17 cellular contexts compared by ENCODE assay signal in the genomic region with DNA sequence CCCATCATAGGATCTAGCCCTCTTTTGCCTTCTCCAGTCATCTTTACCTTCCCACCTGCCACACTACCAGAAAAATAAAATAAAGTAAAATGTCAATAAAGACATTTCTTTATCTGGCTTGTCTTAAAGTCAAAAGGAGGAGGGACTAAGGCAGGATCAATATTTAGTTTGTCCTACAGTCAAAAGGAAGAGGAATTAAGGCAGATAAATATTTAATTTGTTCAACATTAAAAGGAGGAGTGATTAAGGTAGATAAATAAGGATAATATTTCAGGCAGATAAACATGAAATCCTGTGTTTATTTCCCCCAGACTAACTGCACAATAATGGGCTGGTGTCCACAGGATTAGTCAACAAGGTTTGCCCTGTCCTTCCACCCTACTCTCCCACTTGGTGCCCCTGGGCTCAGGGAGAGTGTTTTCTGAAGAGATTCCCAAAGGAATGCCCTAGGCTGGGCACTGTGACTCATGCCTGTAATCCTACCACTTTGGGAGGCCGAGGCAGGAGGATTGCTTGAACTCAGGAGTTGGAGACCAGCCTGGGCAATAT. TPM values are rescaled to one million over a fixed set of nuclear protein-coding genes. Genes with fewer than 3 reads are reported as not detected.
DNase-seq lines count a peak whose midpoint lies in the region; ATAC-seq, FAIRE-seq and TF ChIP-seq lines count a peak whose summit lies in the region.
"Had no signal": no experiment of that assay in that cellular context is flagged by ENCODE, and none has a peak within 500 bp of the region (broad histone marks: within the 10 kb centered on the region; RNA-seq: fewer than 3 reads in every experiment).

No MANE protein-coding gene starts in this region.

- no peak overlapping the region for H2AFZ ChIP-seq in HepG2 (ENCODE audit: low read length)

- no peak for TF ChIP-seq CTCF in VCaP (conservative IDR thresholded peaks at IDR 0.05)
- no peak for TF ChIP-seq CTCF in HepG2 (CRISPR knock-in tag; IDR thresholded peaks at IDR 0.05)
- no peak for TF ChIP-seq CTCF in left ventricle myocardium inferior (IDR thresholded peaks at IDR 0.05; ENCODE audit: borderline replicate concordance)
- no peak for TF ChIP-seq CTCF in dorsolateral prefrontal cortex (IDR thresholded peaks at IDR 0.05 in 54 of 56, conservative IDR thresholded peaks at IDR 0.05 in 2 of 56; ENCODE audit: low read depth in 1 of 56, partially characterized antibody in 56 of 56)

- POLR2A ChIA-PET in HepG2 (lab: Yijun Ruan, JAX): no interaction called here

- no peak overlapping the region for H3K4me3 ChIP-seq in HepG2 (replicated peaks in 1 of 3; ENCODE audit: insufficient read depth in 1 of 3, low read depth in 2 of 3, low read length in 3 of 3)
- no peak overlapping the region for H3K4me3 ChIP-seq in left ventricle myocardium inferior
- no peak overlapping the region for H3K4me3 ChIP-seq in dorsolateral prefrontal cortex
- H3K4me3 ChIP-seq: GM12878, HAP-1 had no signal

- H4K20me1 ChIP-seq in HepG2 (ENCODE audit: insufficient read depth, low read length): no peaks in the 10 kb centered on the region

- no peak for ATAC-seq in HepG2
- ATAC-seq: GM12878 had no signal

- no peak for TF ChIP-seq EP300 in HepG2 (IDR thresholded peaks at IDR 0.05; ENCODE audit: low read depth in 2 of 2, low read length in 2 of 2)
- TF ChIP-seq EP300 in HepG2 (CRISPR knock-in tag; IDR thresholded peaks at IDR 0.05; ENCODE audit: borderline replicate concordance): no peak

- H3K36me3 ChIP-seq in HepG2 (replicated peaks in 1 of 2; ENCODE audit: control insufficient read depth in 1 of 2, insufficient read depth in 2 of 2, low read length in 2 of 2) (no peaks in the 10 kb centered on the region), left ventricle myocardium inferior (no peaks in the 10 kb centered on the region)
- H3K36me3 ChIP-seq: HAP-1 had no signal

- no peak for FAIRE-seq in HepG2 (lab: Jason Lieb, UNC)
- FAIRE-seq: GM12878, GM18507, H1, HTR-8/SVneo had no signal

- 33% methylated on average over 1 of the region's 1 CpG for WGBS in HepG2 (ENCODE audit: low lambda C conversion rate)

- peak; percentile 34 for DNase-seq in DMS53 treated with DMSO at 0.1 percent for 48 hours (lab: John Stamatoyannopoulos, UW; ENCODE audit: unreplicated experiment)
- DNase-seq in HepG2 (ENCODE audit: low spot score): no peak
- DNase-seq in glomerular visceral epithelial cell (ENCODE audit: extremely low spot score): no peak
- DNase-seq in left ventricle myocardium inferior: no peak
- DNase-seq in T1000 (lab: John Stamatoyannopoulos, UW): no peak
- no peak for DNase-seq in dorsolateral prefrontal cortex
- DNase-seq: Caco-2; CD8-positive, alpha-beta memory T cell had no signal

- no peak overlapping the region for H3K9ac ChIP-seq in HepG2 (ENCODE audit: insufficient read depth, low read depth, low read length)

- in situ Hi-C loops in HepG2 (cut with HindIII; ENCODE audit: extremely low pct_ligation_motif_present, low pct_unique_long_range_greater_than_20kb): no loop called here

- peaks cover 74% of the 10 kb centered on the region for H3K4me1 ChIP-seq in HepG2 (ENCODE audit: insufficient read depth, low read length)
- no peaks in the 10 kb centered on the region for H3K4me1 ChIP-seq in left ventricle myocardium inferior
- H3K4me1 ChIP-seq: Caco-2, HAP-1 had no signal

- H3K4me2 ChIP-seq in HepG2 (ENCODE audit: low read depth, low read length): no peak overlapping the region

- CTCF ChIA-PET in HepG2 (lab: Yijun Ruan, JAX; ENCODE audit: low intra/inter-chr PET ratio, low total read pairs): no interaction called here

- H3K27me3 ChIP-seq in HepG2 (ENCODE audit: control insufficient read depth in 1 of 2, insufficient read depth in 2 of 2, low read length in 2 of 2) (no peaks in the 10 kb centered on the region), left ventricle myocardium inferior (ENCODE audit: low read depth) (peaks cover 7% of the 10 kb centered on the region), dorsolateral prefrontal cortex (peaks cover 0 to 4% (median 0%) of the 10 kb centered on the region in 45 donors)

- no TSS peak for BruUV-seq in HepG2 (replicated peaks; lab: Mats Ljungman, UMichigan)

- TF ChIP-seq POLR2A in HepG2 (IDR thresholded peaks at IDR 0.05; ENCODE audit: insufficient read depth in 1 of 2, low read depth in 2 of 2, low read length in 2 of 2): no peak

- peak overlapping the region; percentile 71 for H3K27ac ChIP-seq in VCaP
- no peak overlapping the region for H3K27ac ChIP-seq in HepG2 (ENCODE audit: extremely low read length, insufficient read depth, low read length)
- H3K27ac ChIP-seq in left ventricle myocardium inferior (replicated peaks): no peak overlapping the region
- H3K27ac ChIP-seq in dorsolateral prefrontal cortex: no peak overlapping the region

- intact Hi-C loops in HepG2 (cut with micrococcal nuclease; ENCODE audit: unreplicated experiment): no loop called here
- intact Hi-C loops in left ventricle myocardium inferior (cut with micrococcal nuclease): no loop called here
- intact Hi-C loops in dorsolateral prefrontal cortex (cut with DNase I): no loop called here

- no peak for TF ChIP-seq RAD21 in HepG2 (CRISPR knock-in tag; IDR thresholded peaks at IDR 0.05)

- no peaks in the 10 kb centered on the region for H3K79me2 ChIP-seq in HepG2 (ENCODE audit: insufficient read depth, low read length)

- no peaks in the 10 kb centered on the region for H3K9me3 ChIP-seq in HepG2 (ENCODE audit: low read length)
- no peaks in the 10 kb centered on the region for H3K9me3 ChIP-seq in left ventricle myocardium inferior (replicated peaks)
- H3K9me3 ChIP-seq: Caco-2, HAP-1 had no signal

TF ChIP-seq in HepG2, 621 proteins besides CTCF, POLR2A, EP300 and RAD21 (continues in another document):
- TF ChIP-seq FOXA1 (IDR thresholded peaks at IDR 0.05) (no peak), FOXA1 (CRISPR knock-in tag; IDR thresholded peaks at IDR 0.05) (0 out of 2 replicates have a peak, but pooled peaks have one; percentile 28), ZNF484 (CRISPR knock-in tag; IDR thresholded peaks at IDR 0.05; ENCODE audit: borderline replicate concordance, low read depth) (no peak), NCOA2 (CRISPR knock-in tag; IDR thresholded peaks at IDR 0.05) (0 out of 2 replicates have a peak, but pooled peaks have one; percentile 22), BORCS8-MEF2B (CRISPR knock-in tag; IDR thresholded peaks at IDR 0.05) (no peak), SOX13 (IDR thresholded peaks at IDR 0.05) (no peak), SOX13 (CRISPR knock-in tag; conservative IDR thresholded peaks at IDR 0.05 in 1 of 2, IDR thresholded peaks at IDR 0.05 in 1 of 2) (peak in 1 of 2 experiments; percentile 56; a peak in 1 of 4 replicates), ZNF891 (CRISPR knock-in tag; IDR thresholded peaks at IDR 0.05) (no peak)

RNA-seq across cellular contexts. Expression of gene MSMB, which starts 18.3 kb away (rescaled TPM):
- total RNA-seq in HepG2 (2016; rRNA removed; fragmentation: Illumina TruSeq; extraction: Trizol): not detected in 2 replicates
- total RNA-seq in HepG2 (2016; cell fraction: cytosol; rRNA removed; fragmentation: Illumina TruSeq; extraction: Trizol; ENCODE audit: low read depth): not detected in 2 replicates
- not detected in 2 replicates for total RNA-seq in HepG2 (2016; cell fraction: insoluble cytoplasmic fraction; rRNA removed; fragmentation: Illumina TruSeq; extraction: Trizol)
- total RNA-seq in HepG2 (2016; cell fraction: membrane; rRNA removed; fragmentation: Illumina TruSeq; extraction: Trizol): not detected in 2 replicates
- not detected in 2 replicates for total RNA-seq in HepG2 (2016; cell fraction: nucleus; rRNA removed; fragmentation: Illumina TruSeq; extraction: Trizol)
- 0.84 and 1.3 TPM in 2 replicates for polyA plus RNA-seq in HepG2 (2011; rRNA removed)
- polyA plus RNA-seq in HepG2 (2011; cell fraction: cytosol; rRNA removed): not detected in 2 replicates
- polyA plus RNA-seq in HepG2 (2011; cell fraction: nucleus; rRNA removed): not detected in 2 replicates
- 4.1 and 8.1 TPM in 2 replicates for polyA plus RNA-seq in HepG2 (2012)
- polyA plus RNA-seq in HepG2 (2016; cell fraction: cytosol; fragmentation: Illumina TruSeq; extraction: Trizol; ENCODE audit: low read depth): not detected in 2 replicates
- not detected in 2 replicates for polyA plus RNA-seq in HepG2 (2016; cell fraction: insoluble cytoplasmic fraction; fragmentation: Illumina TruSeq; extraction: Trizol; ENCODE audit: low read depth)
- polyA plus RNA-seq in HepG2 (2016; cell fraction: membrane; fragmentation: Illumina TruSeq; extraction: Trizol; ENCODE audit: low read depth): not detected in 2 replicates
- polyA plus RNA-seq in HepG2 (2016; cell fraction: nucleus; fragmentation: Illumina TruSeq; extraction: Trizol; ENCODE audit: insufficient read depth, low read depth): not detected in 2 replicates
- not detected in 2 replicates for polyA minus RNA-seq in HepG2 (2011; rRNA and poly(A)+ RNA removed; ENCODE audit: low replicate concordance)
- not detected in 2 replicates for polyA minus RNA-seq in HepG2 (2011; cell fraction: cytosol; rRNA and poly(A)+ RNA removed)
- polyA minus RNA-seq in HepG2 (2011; cell fraction: nucleus; rRNA and poly(A)+ RNA removed): not detected in 2 replicates
- total RNA-seq in left ventricle myocardium inferior: not detected
- total RNA-seq in dorsolateral prefrontal cortex: not detected
- total RNA-seq: A673; CD8-positive, alpha-beta memory T cell; G401; GM12878; H1 had no signal
- polyA plus RNA-seq: BJ; CD8-positive, alpha-beta memory T cell; GM12878; H1 had no signal

RNA-seq across cellular contexts. Expression of gene NCOA4, which starts 33.9 kb away (rescaled TPM):
- total RNA-seq in HepG2 (2016; rRNA removed; fragmentation: Illumina TruSeq; extraction: Trizol): 306 and 519 TPM in 2 replicates
- total RNA-seq in HepG2 (2016; cell fraction: cytosol; rRNA removed; fragmentation: Illumina TruSeq; extraction: Trizol; ENCODE audit: low read depth): 41.5 and 47.9 TPM in 2 replicates
- total RNA-seq in HepG2 (2016; cell fraction: insoluble cytoplasmic fraction; rRNA removed; fragmentation: Illumina TruSeq; extraction: Trizol): 301 and 511 TPM in 2 replicates
- 139 and 156 TPM in 2 replicates for total RNA-seq in HepG2 (2016; cell fraction: membrane; rRNA removed; fragmentation: Illumina TruSeq; extraction: Trizol)
- total RNA-seq in HepG2 (2016; cell fraction: nucleus; rRNA removed; fragmentation: Illumina TruSeq; extraction: Trizol): 164 and 168 TPM in 2 replicates
- 324 and 400 TPM in 2 replicates for polyA plus RNA-seq in HepG2 (2011; rRNA removed)
- 198 and 289 TPM in 2 replicates for polyA plus RNA-seq in HepG2 (2011; cell fraction: cytosol; rRNA removed)
- polyA plus RNA-seq in HepG2 (2011; cell fraction: nucleus; rRNA removed): 115 and 150 TPM in 2 replicates
- polyA plus RNA-seq in HepG2 (2012): 250 and 343 TPM in 2 replicates
- 15.2 and 17.3 TPM in 2 replicates for polyA plus RNA-seq in HepG2 (2016; cell fraction: cytosol; fragmentation: Illumina TruSeq; extraction: Trizol; ENCODE audit: low read depth)
- polyA plus RNA-seq in HepG2 (2016; cell fraction: insoluble cytoplasmic fraction; fragmentation: Illumina TruSeq; extraction: Trizol; ENCODE audit: low read depth): 352 and 368 TPM in 2 replicates
- polyA plus RNA-seq in HepG2 (2016; cell fraction: membrane; fragmentation: Illumina TruSeq; extraction: Trizol; ENCODE audit: low read depth): 48.5 and 57.6 TPM in 2 replicates
- 161 and 162 TPM in 2 replicates for polyA plus RNA-seq in HepG2 (2016; cell fraction: nucleus; fragmentation: Illumina TruSeq; extraction: Trizol; ENCODE audit: insufficient read depth, low read depth)
- polyA minus RNA-seq in HepG2 (2011; rRNA and poly(A)+ RNA removed; ENCODE audit: low replicate concordance): 203 and 487 TPM in 2 replicates
- polyA minus RNA-seq in HepG2 (2011; cell fraction: cytosol; rRNA and poly(A)+ RNA removed): 356 and 419 TPM in 2 replicates
- 163 and 303 TPM in 2 replicates for polyA minus RNA-seq in HepG2 (2011; cell fraction: nucleus; rRNA and poly(A)+ RNA removed)
- 270 TPM for total RNA-seq in left ventricle myocardium inferior
- total RNA-seq in dorsolateral prefrontal cortex: 100 to 1,000 TPM in 37 of 120 experiments, 10 to 100 TPM in 83; 49.5 to 112 (median 96.7) TPM
